35 cellular contexts compared by ENCODE assay signal in the genomic region with DNA sequence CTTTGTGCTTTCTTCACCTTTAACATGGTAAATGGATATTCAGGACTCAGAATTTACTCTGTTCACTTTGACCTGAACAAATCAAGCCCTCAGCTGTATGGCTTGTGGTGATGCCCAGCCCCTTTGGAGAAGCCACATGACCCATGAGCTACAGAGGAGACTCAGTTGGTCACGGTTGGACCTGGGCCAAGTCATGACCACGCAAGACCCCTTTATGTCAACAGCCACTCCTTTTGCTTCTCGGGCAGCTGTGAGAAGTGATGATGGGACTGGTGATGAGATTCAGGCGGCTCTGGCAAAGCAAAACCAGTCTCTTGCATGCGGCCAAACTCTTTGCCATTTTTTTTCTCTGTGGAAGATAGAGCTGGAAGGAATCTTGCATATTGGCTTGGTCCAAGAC.
"Had no signal": no experiment of that assay in that cellular context is flagged by ENCODE, and none has a peak within 500 bp of the region (broad histone marks: within the 10 kb centered on the region; RNA-seq: fewer than 3 reads in every experiment).

No MANE protein-coding gene starts in this region.

- H3K36me3 ChIP-seq: MG63 had no signal

- H3K9ac ChIP-seq: KMS-11 had no signal

- H3K9me3 ChIP-seq: MG63 had no signal

- H3K4me2 ChIP-seq: KMS-11 had no signal

- H3K27me3 ChIP-seq: MG63 had no signal

- H3K4me3 ChIP-seq: MG63 had no signal

- DNase-seq: Karpas-422, Kasumi-1, KG1, MG63, MM.1S, MV-4-11, NCI-H1048, NCI-H1092, NCI-H1092 treated with DMSO at 0.1 percent for 48 hours, NCI-H1105, NCI-H1105 treated with DMSO at 0.1 percent for 48 hours, NCI-H1417, NCI-H1417 treated with DMSO at 0.1 percent for 48 hours, NCI-H1436, NCI-H1436 treated with DMSO at 0.1 percent for 48 hours, NCI-H146, NCI-H1694, NCI-H1694 treated with DMSO at 0.1 percent for 48 hours, NCI-H187, NCI-H187 treated with DMSO at 0.1 percent for 48 hours, NCI-H1930, NCI-H2029, NCI-H2029 treated with DMSO at 0.1 percent for 48 hours, NCI-H2081, NCI-H2081 treated with DMSO at 0.1 percent for 48 hours, NCI-H2107, NCI-H2171, NCI-H2171 treated with DMSO at 0.1 percent for 48 hours, NCI-H2227 treated with DMSO at 0.1 percent for 48 hours, NCI-H226, NCI-H345, NCI-H446, NCI-H446 treated with DMSO at 0.1 percent for 48 hours, NCI-H510A had no signal

- H3K27ac ChIP-seq: KMS-11 had no signal
